In genomic region chr20:35275741-35276251, GRCh38 we compare ENCODE assay signal across 1 cellular context.
TF ChIP-seq lines count a peak whose summit lies in the region.

No MANE protein-coding gene starts in this region.

TF ChIP-seq in HepG2, 621 proteins besides CTCF, POLR2A, EP300 and RAD21 (continued from another document and continues in another):
- no peak for TF ChIP-seq ARID2 (CRISPR knock-in tag; IDR thresholded peaks at IDR 0.05; ENCODE audit: borderline replicate concordance)
- TF ChIP-seq SP4 (CRISPR knock-in tag; IDR thresholded peaks at IDR 0.05): no peak
- TF ChIP-seq ZNF350 (CRISPR knock-in tag; IDR thresholded peaks at IDR 0.05; ENCODE audit: borderline replicate concordance, low read depth): peak; percentile 40; the same call in 1 of the 2 replicates
- peak; percentile 19; the same call in 1 of the 2 replicates for TF ChIP-seq KDM5B (CRISPR knock-in tag; IDR thresholded peaks at IDR 0.05; ENCODE audit: borderline replicate concordance)
- TF ChIP-seq ZNF720 (CRISPR knock-in tag; IDR thresholded peaks at IDR 0.05): no peak
- TF ChIP-seq TEF (CRISPR knock-in tag; IDR thresholded peaks at IDR 0.05): no peak
- peak; percentile 35 for TF ChIP-seq HNRNPLL (IDR thresholded peaks at IDR 0.05; ENCODE audit: low read depth, low read length, poor library complexity, severe bottlenecking)
- TF ChIP-seq ZNF432 (CRISPR knock-in tag; IDR thresholded peaks at IDR 0.05; ENCODE audit: borderline replicate concordance): no peak
- TF ChIP-seq PHF20 (CRISPR knock-in tag; IDR thresholded peaks at IDR 0.05): 0 out of 2 replicates have a peak, but pooled peaks have one; percentile 14
- TF ChIP-seq KLF16 (CRISPR knock-in tag; IDR thresholded peaks at IDR 0.05): no peak
- TF ChIP-seq RBFOX2 (IDR thresholded peaks at IDR 0.05; ENCODE audit: low read depth, low read length): peak; percentile 52; the same call in 1 of the 2 replicates
- TF ChIP-seq SNAI1 (CRISPR knock-in tag; IDR thresholded peaks at IDR 0.05; ENCODE audit: borderline replicate concordance): no peak
- TF ChIP-seq JDP2 (CRISPR knock-in tag; IDR thresholded peaks at IDR 0.05; ENCODE audit: borderline replicate concordance): no peak
- no peak for TF ChIP-seq ZFP36L2 (CRISPR knock-in tag; IDR thresholded peaks at IDR 0.05)
- peak; percentile 86 for TF ChIP-seq TAF15 (IDR thresholded peaks at IDR 0.05; ENCODE audit: low read depth, low read length, poor library complexity, severe bottlenecking)
- no peak for TF ChIP-seq ZNF629 (CRISPR knock-in tag; conservative IDR thresholded peaks at IDR 0.05)
- TF ChIP-seq AHR (CRISPR knock-in tag; IDR thresholded peaks at IDR 0.05): no peak
- no peak for TF ChIP-seq ZNF710 (CRISPR knock-in tag; IDR thresholded peaks at IDR 0.05; ENCODE audit: borderline replicate concordance)
- no peak for TF ChIP-seq MAZ (IDR thresholded peaks at IDR 0.05; ENCODE audit: borderline replicate concordance, low read depth, low read length)
- peak; percentile 32; the same call in 1 of the 2 replicates for TF ChIP-seq MAZ (CRISPR knock-in tag; IDR thresholded peaks at IDR 0.05; ENCODE audit: low read depth)
- TF ChIP-seq ZNF253 (CRISPR knock-in tag; IDR thresholded peaks at IDR 0.05; ENCODE audit: borderline replicate concordance): no peak
- TF ChIP-seq GTF3A (CRISPR knock-in tag; conservative IDR thresholded peaks at IDR 0.05): no peak
- no peak for TF ChIP-seq IKZF1 (IDR thresholded peaks at IDR 0.05)
- no peak for TF ChIP-seq ZNF292 (CRISPR knock-in tag; IDR thresholded peaks at IDR 0.05; ENCODE audit: borderline replicate concordance, low read depth)
- 0 out of 2 replicates have a peak, but pooled peaks have one; percentile 32 for TF ChIP-seq ZNF564 (CRISPR knock-in tag; IDR thresholded peaks at IDR 0.05)
- TF ChIP-seq AFF4 (CRISPR knock-in tag; IDR thresholded peaks at IDR 0.05): no peak
- TF ChIP-seq THRA (CRISPR knock-in tag; IDR thresholded peaks at IDR 0.05; ENCODE audit: borderline replicate concordance): peak; percentile 2; the same call in 1 of the 2 replicates
- no peak; the same call in 1 of the 2 replicates for TF ChIP-seq ZNF766 (CRISPR knock-in tag; IDR thresholded peaks at IDR 0.05; ENCODE audit: borderline replicate concordance)
- no peak for TF ChIP-seq NONO (IDR thresholded peaks at IDR 0.05)
- TF ChIP-seq NONO (CRISPR knock-in tag; conservative IDR thresholded peaks at IDR 0.05): no peak
- TF ChIP-seq SALL2 (CRISPR knock-in tag; IDR thresholded peaks at IDR 0.05): peak; percentile 48; the same call in 1 of the 2 replicates
- 0 out of 2 replicates have a peak, but pooled peaks have one; percentile 30 for TF ChIP-seq ISL2 (CRISPR knock-in tag; IDR thresholded peaks at IDR 0.05)
- no peak for TF ChIP-seq REL (CRISPR knock-in tag; conservative IDR thresholded peaks at IDR 0.05)
- peak; percentile 35; the same call in 1 of the 2 replicates for TF ChIP-seq ZNF768 (CRISPR knock-in tag; IDR thresholded peaks at IDR 0.05)
- peak; percentile 10; the same call in 1 of the 2 replicates for TF ChIP-seq TBX2 (CRISPR knock-in tag; IDR thresholded peaks at IDR 0.05; ENCODE audit: borderline replicate concordance)
- TF ChIP-seq GATA4 (IDR thresholded peaks at IDR 0.05; ENCODE audit: borderline replicate concordance, low read depth): no peak
- TF ChIP-seq ZNF138 (CRISPR knock-in tag; IDR thresholded peaks at IDR 0.05; ENCODE audit: low read depth): no peak
- TF ChIP-seq ZFP1 (CRISPR knock-in tag; IDR thresholded peaks at IDR 0.05): no peak
- no peak for TF ChIP-seq PRDM10 (CRISPR knock-in tag; IDR thresholded peaks at IDR 0.05; ENCODE audit: low read depth)
- no peak for TF ChIP-seq ZBTB26 (CRISPR knock-in tag; IDR thresholded peaks at IDR 0.05; ENCODE audit: borderline replicate concordance)
- no peak for TF ChIP-seq ETV5 (CRISPR knock-in tag; IDR thresholded peaks at IDR 0.05; ENCODE audit: borderline replicate concordance)
- TF ChIP-seq MYC (CRISPR knock-in tag; IDR thresholded peaks at IDR 0.05; ENCODE audit: borderline replicate concordance): no peak
- TF ChIP-seq ZNF143 (CRISPR knock-in tag; IDR thresholded peaks at IDR 0.05): peak; percentile 14; the same call in 1 of the 2 replicates
- TF ChIP-seq NFIC (IDR thresholded peaks at IDR 0.05; ENCODE audit: low read length): 0 out of 2 replicates have a peak, but pooled peaks have one; percentile 16
- TF ChIP-seq ZNF160 (CRISPR knock-in tag; IDR thresholded peaks at IDR 0.05): no peak
- peak; percentile 81; the same call in 1 of the 2 replicates for TF ChIP-seq ZFP91 (CRISPR knock-in tag; IDR thresholded peaks at IDR 0.05; ENCODE audit: borderline replicate concordance)
- no peak for TF ChIP-seq NR1H2 (CRISPR knock-in tag; IDR thresholded peaks at IDR 0.05; ENCODE audit: borderline replicate concordance, low read depth)
- no peak for TF ChIP-seq TFE3 (CRISPR knock-in tag; IDR thresholded peaks at IDR 0.05)
- no peak for TF ChIP-seq CENPX (CRISPR knock-in tag; IDR thresholded peaks at IDR 0.05)
- no peak for TF ChIP-seq MED1 (CRISPR knock-in tag; IDR thresholded peaks at IDR 0.05)
- no peak for TF ChIP-seq ZNF672 (CRISPR knock-in tag; IDR thresholded peaks at IDR 0.05)
- 0 out of 2 replicates have a peak, but pooled peaks have one; percentile 32 for TF ChIP-seq RFXAP (CRISPR knock-in tag; IDR thresholded peaks at IDR 0.05; ENCODE audit: borderline replicate concordance)
- peak; percentile 41; the same call in 1 of the 2 replicates for TF ChIP-seq AKAP8 (CRISPR knock-in tag; IDR thresholded peaks at IDR 0.05)
- no peak for TF ChIP-seq KAT8 (CRISPR knock-in tag; IDR thresholded peaks at IDR 0.05)
- TF ChIP-seq ZNF335 (CRISPR knock-in tag; IDR thresholded peaks at IDR 0.05): no peak
- TF ChIP-seq AGO1 (IDR thresholded peaks at IDR 0.05; ENCODE audit: low read depth, low read length, poor library complexity, severe bottlenecking): peak; percentile 72
